Comparison of ENCODE assay signal across 8 cellular contexts in the genomic region with DNA sequence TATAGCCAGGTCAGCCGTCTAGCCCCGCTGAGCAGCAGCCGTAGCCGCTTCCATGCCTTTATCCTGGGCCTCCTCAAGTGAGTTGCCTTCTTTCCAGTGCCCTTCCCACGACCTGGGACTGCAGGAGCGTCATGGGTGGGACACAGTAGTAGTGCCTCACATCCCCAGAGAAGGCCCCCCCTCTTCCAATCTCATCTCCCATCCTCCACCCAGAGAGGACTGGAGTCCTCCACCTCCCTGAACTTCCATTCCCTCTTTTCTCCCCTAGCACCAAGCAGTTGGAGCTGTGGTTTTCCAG. TPM values are rescaled to one million over a fixed set of nuclear protein-coding genes. Genes with fewer than 3 reads are reported as not detected.
A peak's percentile ranks its signal among the peaks of the same experiment; 100 is the strongest.
DNase-seq lines count a peak whose midpoint lies in the region; ATAC-seq and TF ChIP-seq lines count a peak whose summit lies in the region.

No MANE protein-coding gene starts in this region.

- H3K79me2 ChIP-seq in ACC112 (ENCODE audit: control insufficient read depth, insufficient read depth, low read length, unreplicated experiment) = peaks cover 41% of the 10 kb centered on the region

- WGBS in HUES64 = 63% methylated on average over 6 of the region's 6 CpGs

- H3K27ac ChIP-seq in ACC112 (ENCODE audit: low read depth, low read length) (no peak overlapping the region), HUES64 (ENCODE audit: low read depth, low read length) (no peak overlapping the region; the same call in 1 of the 2 replicates)
- peak overlapping the region; percentile 90 for H3K27ac ChIP-seq in naive thymus-derived CD4-positive, alpha-beta T cell (ENCODE audit: low read depth, low read length)

- peaks cover 5% of the 10 kb centered on the region for H3K36me3 Mint-ChIP-seq in chondrocyte (ENCODE audit: low read depth)
- H3K36me3 Mint-ChIP-seq in naive thymus-derived CD4-positive, alpha-beta T cell = peaks cover 0 to 2% (median 0%) of the 10 kb centered on the region in 5 donors

- H3K4me1 Mint-ChIP-seq in chondrocyte (ENCODE audit: low read depth) = peaks cover 30% of the 10 kb centered on the region
- peaks cover 16 to 26% (median 23%) of the 10 kb centered on the region in 7 donors for H3K4me1 Mint-ChIP-seq in naive thymus-derived CD4-positive, alpha-beta T cell

- CTCF ChIA-PET in naive thymus-derived CD4-positive, alpha-beta T cell (lab: Charles Lee) = interaction anchor here (0.6 kb wide), 1 partner anchor 50 kb away, joined by 4 read pairs; no protein-coding TSS in a partner anchor
- CTCF ChIA-PET in HEK293T (lab: Yijun Ruan, JAX) = interaction anchor here (0.6 to 7.5 kb wide), 3 partner anchors 17 to 74 kb away, joined by 3 to 62 read pairs (median 3); a partner anchor contains a TSS

- POLR2A ChIA-PET in naive thymus-derived CD4-positive, alpha-beta T cell (lab: Charles Lee) = interaction anchor here (1.0 to 3.9 kb wide), 2 partner anchors 53 to 64 kb away, joined by 3 to 15 read pairs; a partner anchor contains a TSS
- POLR2A ChIA-PET in HEK293T (lab: Yijun Ruan, JAX) = interaction anchor here (0.7 to 6.0 kb wide), 8 partner anchors 9 to 153 kb away, joined by 3 to 43 read pairs (median 8); a partner anchor contains a TSS

- no peak overlapping the region for H2AFZ ChIP-seq in ACC112 (ENCODE audit: low read length, unreplicated experiment)

- H3K4me1 ChIP-seq in ACC112 (ENCODE audit: control insufficient read depth, insufficient read depth, low read length, unreplicated experiment) (peaks cover 23% of the 10 kb centered on the region), HUES64 (ENCODE audit: insufficient read depth, low read length) (peaks cover 11% of the 10 kb centered on the region; the same call in 1 of the 2 replicates)
- peaks cover 0 to 12% of the 10 kb centered on the region in 2 donors for H3K4me1 ChIP-seq in naive thymus-derived CD4-positive, alpha-beta T cell (ENCODE audit: control insufficient read depth in 2 of 2, insufficient read depth in 2 of 2, low read length in 2 of 2)

- peak overlapping the region; percentile 89 for H3K4me3 Mint-ChIP-seq in chondrocyte (ENCODE audit: unreplicated experiment)
- peak overlapping the region; percentile 61 to 91 (median 82) for H3K4me3 Mint-ChIP-seq in naive thymus-derived CD4-positive, alpha-beta T cell

- H3K27me3 ChIP-seq in ACC112 (ENCODE audit: insufficient read depth, low read length) = no peaks in the 10 kb centered on the region
- peaks cover 10% of the 10 kb centered on the region; the same call in 1 of the 2 replicates for H3K27me3 ChIP-seq in HUES64 (ENCODE audit: insufficient read depth, low read length)
- H3K27me3 ChIP-seq in naive thymus-derived CD4-positive, alpha-beta T cell (ENCODE audit: control insufficient read depth in 2 of 2, insufficient read depth in 2 of 2, low read length in 2 of 2) = no peaks in the 10 kb centered on the region

- ATAC-seq in naive thymus-derived CD4-positive, alpha-beta T cell = no peak
- ATAC-seq in HG03108 (IDR thresholded peaks at IDR 0.05; ENCODE audit: unreplicated experiment) (no peak), HG03342 (IDR thresholded peaks at IDR 0.05; ENCODE audit: unreplicated experiment) (no peak)

- peak overlapping the region; percentile 17 for H3K27ac Mint-ChIP-seq in chondrocyte (ENCODE audit: unreplicated experiment)
- peak overlapping the region in 7 of 9 donors; percentile 18 to 88 (median 75) for H3K27ac Mint-ChIP-seq in naive thymus-derived CD4-positive, alpha-beta T cell

- no peaks in the 10 kb centered on the region for H3K9me3 ChIP-seq in HUES64 (ENCODE audit: insufficient read depth, low read depth, low read length)
- H3K9me3 ChIP-seq in naive thymus-derived CD4-positive, alpha-beta T cell (ENCODE audit: control insufficient read depth in 2 of 3, low read length in 3 of 3) = no peaks in the 10 kb centered on the region

- DNase-seq in chondrocyte (ENCODE audit: low spot score) = no peak
- DNase-seq in naive thymus-derived CD4-positive, alpha-beta T cell = no peak
- no peak for DNase-seq in stimulated activated CD4-positive, alpha-beta T cell treated with anti-CD3 and anti-CD28 coated beads, Interleukin-4, amount 100 ng/mL, for 1 hour
- DNase-seq in HEK293T (ENCODE audit: extremely low spot score) = no peak

- intact Hi-C loops in naive thymus-derived CD4-positive, alpha-beta T cell (cut with micrococcal nuclease) = loop anchor here (2.0 to 10.0 kb wide), 3 partner anchors 325 to 589 kb away; a partner anchor contains a TSS

- peak overlapping the region; percentile 71 for H3K9ac ChIP-seq in HUES64 (ENCODE audit: low read depth, low read length)

- H3K36me3 ChIP-seq in ACC112 (ENCODE audit: insufficient read depth, low read length) (0 out of 2 replicates have a peak, but pooled peaks cover 7% of the 10 kb centered on the region), HUES64 (ENCODE audit: insufficient read depth, low read length) (peaks cover 42% of the 10 kb centered on the region)
- H3K36me3 ChIP-seq in naive thymus-derived CD4-positive, alpha-beta T cell (ENCODE audit: control insufficient read depth in 2 of 3, insufficient read depth in 3 of 3, low read length in 3 of 3) = peaks cover 0 to 13% (median 2%) of the 10 kb centered on the region in 3 experiments

- TF ChIP-seq CTCF in chondrocyte (IDR thresholded peaks at IDR 0.05) = no peak

- peak overlapping the region; percentile 81 for H3K4me3 ChIP-seq in ACC112 (ENCODE audit: low read depth, low read length)
- peak overlapping the region; percentile 90 for H3K4me3 ChIP-seq in HUES64 (ENCODE audit: low read length)
- no peak overlapping the region for H3K4me3 ChIP-seq in naive thymus-derived CD4-positive, alpha-beta T cell (ENCODE audit: low read length)

- no peaks in the 10 kb centered on the region for H3K27me3 Mint-ChIP-seq in chondrocyte (ENCODE audit: low read depth)
- no peaks in the 10 kb centered on the region for H3K27me3 Mint-ChIP-seq in naive thymus-derived CD4-positive, alpha-beta T cell

- no peaks in the 10 kb centered on the region for H3K9me3 Mint-ChIP-seq in chondrocyte (ENCODE audit: low read depth)
- H3K9me3 Mint-ChIP-seq in naive thymus-derived CD4-positive, alpha-beta T cell = no peaks in the 10 kb centered on the region

TF ChIP-seq in HEK293T, 16 proteins besides CTCF, POLR2A, EP300 and RAD21:
- TF ChIP-seq CTBP1 (IDR thresholded peaks at IDR 0.05; ENCODE audit: borderline replicate concordance) (no peak), ARNT (IDR thresholded peaks at IDR 0.05) (no peak), ZNF384 (IDR thresholded peaks at IDR 0.05) (no peak), SUZ12 (IDR thresholded peaks at IDR 0.05) (no peak), FOXM1 (IDR thresholded peaks at IDR 0.05; ENCODE audit: borderline replicate concordance) (no peak), LEF1 (IDR thresholded peaks at IDR 0.05; ENCODE audit: borderline replicate concordance) (no peak), L3MBTL2 (conservative IDR thresholded peaks at IDR 0.05) (no peak), HDGF (IDR thresholded peaks at IDR 0.05; ENCODE audit: borderline replicate concordance) (no peak), ELF4 (IDR thresholded peaks at IDR 0.05) (no peak), NFRKB (IDR thresholded peaks at IDR 0.05) (no peak), FOXA1 (IDR thresholded peaks at IDR 0.05) (no peak), FOXK2 (IDR thresholded peaks at IDR 0.05) (no peak), SP1 (IDR thresholded peaks at IDR 0.05) (no peak), TARDBP (IDR thresholded peaks at IDR 0.05) (no peak), BHLHE40 (IDR thresholded peaks at IDR 0.05; ENCODE audit: borderline replicate concordance) (no peak)
- TF ChIP-seq, protein P1, sequence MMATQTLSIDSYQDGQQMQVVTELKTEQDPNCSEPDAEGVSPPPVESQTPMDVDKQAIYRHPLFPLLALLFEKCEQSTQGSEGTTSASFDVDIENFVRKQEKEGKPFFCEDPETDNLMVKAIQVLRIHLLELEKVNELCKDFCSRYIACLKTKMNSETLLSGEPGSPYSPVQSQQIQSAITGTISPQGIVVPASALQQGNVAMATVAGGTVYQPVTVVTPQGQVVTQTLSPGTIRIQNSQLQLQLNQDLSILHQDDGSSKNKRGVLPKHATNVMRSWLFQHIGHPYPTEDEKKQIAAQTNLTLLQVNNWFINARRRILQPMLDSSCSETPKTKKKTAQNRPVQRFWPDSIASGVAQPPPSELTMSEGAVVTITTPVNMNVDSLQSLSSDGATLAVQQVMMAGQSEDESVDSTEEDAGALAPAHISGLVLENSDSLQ (IDR thresholded peaks at IDR 0.05) = no peak
TF ChIP-seq in HEK293T: peak in this region for 0.

RNA-seq across cellular contexts. Expression of a gene that starts 4.9 kb away (rescaled TPM):
- 42.8 TPM for polyA plus RNA-seq in HUES64 (2013, experiment 1 of 2)
- polyA plus RNA-seq in HUES64 (2013, experiment 2 of 2) = 38.7 TPM
- total RNA-seq in chondrocyte = 42.6 to 49.1 TPM (median 43.9 TPM) in 3 replicates
- total RNA-seq in naive thymus-derived CD4-positive, alpha-beta T cell = 10 to 100 TPM; 14.9 to 26.8 (median 15.7) TPM
- 1 to 10 TPM; 6.8 to 7.7 TPM for polyA plus RNA-seq in naive thymus-derived CD4-positive, alpha-beta T cell

RNA-seq across cellular contexts. Expression of a gene that starts 16.9 kb away (rescaled TPM):
- polyA plus RNA-seq in HUES64 (2013, experiment 1 of 2) = 396 TPM
- 471 TPM for polyA plus RNA-seq in HUES64 (2013, experiment 2 of 2)
- 122 to 139 TPM (median 127 TPM) in 3 replicates for total RNA-seq in chondrocyte
- 100 to 1,000 TPM in 1 of 5 experiments, 10 to 100 TPM in 4; 58.5 to 193 (median 79.0) TPM for total RNA-seq in naive thymus-derived CD4-positive, alpha-beta T cell
- polyA plus RNA-seq in naive thymus-derived CD4-positive, alpha-beta T cell = 100 to 1,000 TPM in 1 of 2 donors, 10 to 100 TPM in 1; 99.3 to 102 TPM

RNA-seq across cellular contexts. Expression of a gene that starts 24.3 kb away (rescaled TPM):
- polyA plus RNA-seq in HUES64 (2013, experiment 1 of 2) = 0.70 TPM
- polyA plus RNA-seq in HUES64 (2013, experiment 2 of 2) = 1.1 TPM
- not detected in 3 replicates for total RNA-seq in chondrocyte
- total RNA-seq in naive thymus-derived CD4-positive, alpha-beta T cell = not detected
- polyA plus RNA-seq in naive thymus-derived CD4-positive, alpha-beta T cell = under 1 TPM in 1 of 2 donors, not detected in 1; 0.06 TPM

RNA-seq across cellular contexts. Expression of a gene that starts 48.3 kb away (rescaled TPM):
- 2.7 TPM for polyA plus RNA-seq in HUES64 (2013, experiment 1 of 2)
- 4.3 TPM for polyA plus RNA-seq in HUES64 (2013, experiment 2 of 2)
- total RNA-seq in chondrocyte = 4.3 to 4.4 TPM (median 4.4 TPM) in 3 replicates
- total RNA-seq in naive thymus-derived CD4-positive, alpha-beta T cell = 1 to 10 TPM; 1.6 to 3.3 (median 2.8) TPM
- under 1 TPM in 1 of 2 donors, not detected in 1; 0.07 TPM for polyA plus RNA-seq in naive thymus-derived CD4-positive, alpha-beta T cell

RNA-seq across cellular contexts. Expression of a gene that starts 52.2 kb away (rescaled TPM):
- polyA plus RNA-seq in HUES64 (2013, experiment 1 of 2) = 54.0 TPM
- 50.2 TPM for polyA plus RNA-seq in HUES64 (2013, experiment 2 of 2)
- total RNA-seq in chondrocyte = 36.7 to 50.2 TPM (median 37.0 TPM) in 3 replicates
- 100 to 1,000 TPM in 2 of 5 experiments, 10 to 100 TPM in 3; 72.2 to 137 (median 94.7) TPM for total RNA-seq in naive thymus-derived CD4-positive, alpha-beta T cell
- 10 to 100 TPM; 16.7 to 31.0 TPM for polyA plus RNA-seq in naive thymus-derived CD4-positive, alpha-beta T cell
